ENCODE assay signal across 16 cellular contexts in genomic region chrX:121008920-121009319, GRCh38. TPM values are rescaled to one million over a fixed set of nuclear protein-coding genes. Genes with fewer than 3 reads are reported as not detected.
"Had no signal": no experiment of that assay in that cellular context is flagged by ENCODE, and none has a peak within 500 bp of the region (broad histone marks: within the 10 kb centered on the region; RNA-seq: fewer than 3 reads in every experiment).

No MANE protein-coding gene starts in this region.

- H3K4me1 Mint-ChIP-seq: activated CD4-positive, alpha-beta T cell treated with anti-CD3 and anti-CD28 coated beads, Interleukin-2, amount 10 ng/mL, durations not matched to agents 24 days and 14 days; activated naive CD4-positive, alpha-beta T cell treated with anti-CD3 and anti-CD28 coated beads, Interleukin-2, amount 50 U/mL, for 24 hours; memory B cell; nephron progenitor cell; T-helper 17 cell had no signal

- H3K4me3 ChIP-seq: cardiac muscle cell, psoas muscle had no signal

- H3K27me3 Mint-ChIP-seq: activated CD4-positive, alpha-beta T cell treated with anti-CD3 and anti-CD28 coated beads, Interleukin-2, amount 10 ng/mL, durations not matched to agents 24 days and 14 days; activated naive CD4-positive, alpha-beta T cell treated with anti-CD3 and anti-CD28 coated beads, Interleukin-2, amount 50 U/mL, for 24 hours; T-helper 17 cell had no signal

- H3K36me3 Mint-ChIP-seq: activated naive CD4-positive, alpha-beta T cell treated with anti-CD3 and anti-CD28 coated beads, Interleukin-2, amount 50 U/mL, for 24 hours; memory B cell; WTC11 had no signal

- H3K36me3 ChIP-seq: cardiac muscle cell had no signal

- H3K27ac Mint-ChIP-seq: activated CD4-positive, alpha-beta T cell treated with anti-CD3 and anti-CD28 coated beads, Interleukin-2, amount 10 ng/mL, durations not matched to agents 24 days and 14 days; activated naive CD4-positive, alpha-beta T cell treated with anti-CD3 and anti-CD28 coated beads, Interleukin-2, amount 50 U/mL, for 24 hours; memory B cell; nephron progenitor cell; T-helper 17 cell; WTC11 had no signal

- H3K4me1 ChIP-seq: psoas muscle had no signal

- ATAC-seq: psoas muscle; SK-N-SH treated with all-trans-retinoic acid at 6 μM for 48 hours; stimulated activated naive CD8-positive, alpha-beta T cell treated with anti-CD3 and anti-CD28 coated beads, Interleukin-15, Interleukin-2, amounts not matched to agents 100 U/mL and 50 U/mL, for 24 hours; T-helper 17 cell; WTC11 had no signal

- H3K27me3 ChIP-seq: cardiac muscle cell had no signal

- H3K4me3 Mint-ChIP-seq: activated CD4-positive, alpha-beta T cell treated with anti-CD3 and anti-CD28 coated beads, Interleukin-2, amount 10 ng/mL, durations not matched to agents 24 days and 14 days; activated naive CD4-positive, alpha-beta T cell treated with anti-CD3 and anti-CD28 coated beads, Interleukin-2, amount 50 U/mL, for 24 hours; memory B cell; nephron progenitor cell; T-helper 17 cell; WTC11 had no signal

- H3K9me3 Mint-ChIP-seq: activated CD4-positive, alpha-beta T cell treated with anti-CD3 and anti-CD28 coated beads, Interleukin-2, amount 10 ng/mL, durations not matched to agents 24 days and 14 days; activated naive CD4-positive, alpha-beta T cell treated with anti-CD3 and anti-CD28 coated beads, Interleukin-2, amount 50 U/mL, for 24 hours; WTC11 had no signal

- DNase-seq: activated CD4-positive, alpha-beta T cell treated with anti-CD3 and anti-CD28 coated beads, Interleukin-2, amount 10 ng/mL, durations not matched to agents 24 days and 14 days; aorta; nephron progenitor cell; psoas muscle; stimulated activated CD4-positive, alpha-beta T cell treated with anti-CD3 and anti-CD28 coated beads, Interleukin-4, amount 100 ng/mL, for 1 hour; stimulated activated CD8-positive, alpha-beta memory T cell treated with anti-CD3 and anti-CD28 coated beads, Interleukin-4, amount 100 ng/mL, for 48 hours; stimulated activated naive CD8-positive, alpha-beta T cell treated with anti-CD3 and anti-CD28 coated beads, Interleukin-15, Interleukin-2, amounts not matched to agents 100 U/mL and 50 U/mL, for 24 hours; T-helper 17 cell had no signal

- H3K27ac ChIP-seq: cardiac muscle cell, psoas muscle had no signal

RNA-seq across cellular contexts. Expression of gene CT47A1, which starts 23.4 kb away (rescaled TPM):
- total RNA-seq: activated CD4-positive, alpha-beta T cell treated with anti-CD3 and anti-CD28 coated beads, Interleukin-2, amount 10 ng/mL, durations not matched to agents 24 days and 14 days; aorta; cardiac muscle cell; osteoblast; psoas muscle; T-helper 17 cell; temporal lobe; urinary bladder; WTC11 had no signal
- polyA plus RNA-seq: aorta, cardiac muscle cell, psoas muscle, urinary bladder had no signal

RNA-seq across cellular contexts. Expression of gene CT47A2, which starts 28.2 kb away (rescaled TPM):
- total RNA-seq: activated CD4-positive, alpha-beta T cell treated with anti-CD3 and anti-CD28 coated beads, Interleukin-2, amount 10 ng/mL, durations not matched to agents 24 days and 14 days; aorta; cardiac muscle cell; osteoblast; psoas muscle; T-helper 17 cell; temporal lobe; urinary bladder; WTC11 had no signal
- polyA plus RNA-seq: aorta, cardiac muscle cell, psoas muscle, urinary bladder had no signal

RNA-seq across cellular contexts. Expression of gene CT47A3, which starts 33.1 kb away (rescaled TPM):
- total RNA-seq: activated CD4-positive, alpha-beta T cell treated with anti-CD3 and anti-CD28 coated beads, Interleukin-2, amount 10 ng/mL, durations not matched to agents 24 days and 14 days; aorta; cardiac muscle cell; osteoblast; psoas muscle; T-helper 17 cell; temporal lobe; urinary bladder; WTC11 had no signal
- polyA plus RNA-seq: aorta, cardiac muscle cell, psoas muscle, urinary bladder had no signal

RNA-seq across cellular contexts. Expression of gene CT47A4, which starts 37.9 kb away (rescaled TPM):
- total RNA-seq: activated CD4-positive, alpha-beta T cell treated with anti-CD3 and anti-CD28 coated beads, Interleukin-2, amount 10 ng/mL, durations not matched to agents 24 days and 14 days; aorta; cardiac muscle cell; osteoblast; psoas muscle; T-helper 17 cell; temporal lobe; urinary bladder; WTC11 had no signal
- polyA plus RNA-seq: aorta, cardiac muscle cell, psoas muscle, urinary bladder had no signal
